34 cellular contexts compared by ENCODE assay signal in genomic region chr17:74584307-74584706, GRCh38. TPM values are rescaled to one million over a fixed set of nuclear protein-coding genes. Genes with fewer than 3 reads are reported as not detected.
"Had no signal": no experiment of that assay in that cellular context is flagged by ENCODE, and none has a peak within 500 bp of the region (broad histone marks: within the 10 kb centered on the region; RNA-seq: fewer than 3 reads in every experiment).

No MANE protein-coding gene starts in this region.

- H3K4me3 Mint-ChIP-seq: dendritic cell treated with granulocyte-macrophage colony-stimulating factor and Interleukin-4, amounts not matched to agents 40 ng/mL and 50 ng/mL, for 4 days; endodermal cell; immature natural killer cell; natural killer cell; stimulated activated naive CD8-positive, alpha-beta T cell treated with anti-CD3 and anti-CD28 coated beads, Interleukin-15, amount 100 ng/mL, for 72 hours had no signal

- DNase-seq: effector CD8-positive, alpha-beta T cell; endodermal cell; esophagus squamous epithelium; foreskin melanocyte; glutamatergic neuron; heart right ventricle; hypothalamus; immature natural killer cell; islet precursor cell; kidney glomerular epithelial cell; left ventricle myocardium superior; lower lobe of right lung; natural killer cell; pancreas; stimulated activated CD4-positive, alpha-beta T cell treated with anti-CD3 and anti-CD28 coated beads, Interleukin-12 subunit alpha, Interleukin-12 subunit beta, amount 100 ng/mL, for 4 hours; stimulated activated CD4-positive, alpha-beta T cell treated with anti-CD3 and anti-CD28 coated beads, Interleukin-1b, Interleukin-23, amount 100 ng/mL, for 48 hours; stimulated activated CD4-positive, alpha-beta T cell treated with anti-CD3 and anti-CD28 coated beads, Interleukin-4, amount 100 ng/mL, for 1 hour; stimulated activated CD8-positive, alpha-beta memory T cell treated with anti-CD3 and anti-CD28 coated beads, Interleukin-4, amount 100 ng/mL, for 48 hours; stimulated activated naive CD4-positive, alpha-beta T cell; stimulated activated naive CD8-positive, alpha-beta T cell treated with anti-CD3 and anti-CD28 coated beads, Interleukin-15, amount 100 ng/mL, for 72 hours; transverse colon had no signal

- H3K27me3 ChIP-seq: right atrium auricular region, transverse colon, vagina had no signal

- H3K27me3 Mint-ChIP-seq: stimulated activated naive CD8-positive, alpha-beta T cell treated with anti-CD3 and anti-CD28 coated beads, Interleukin-15, amount 100 ng/mL, for 72 hours had no signal

- H3K27ac ChIP-seq: esophagus squamous epithelium, heart right ventricle, lower lobe of right lung, neutrophil, pancreas, right atrium auricular region, suprapubic skin, transverse colon, vagina had no signal

- H3K36me3 Mint-ChIP-seq: immature natural killer cell, natural killer cell had no signal

- H3K4me3 ChIP-seq: esophagus squamous epithelium, heart right ventricle, lower lobe of right lung, pancreas, right atrium auricular region, suprapubic skin, transverse colon, vagina had no signal

- H3K9me3 ChIP-seq: lower lobe of right lung, neutrophil, pancreas, right atrium auricular region, transverse colon, vagina had no signal

- H3K4me1 Mint-ChIP-seq: endodermal cell had no signal

- H3K36me3 ChIP-seq: esophagus squamous epithelium, heart right ventricle, lower lobe of right lung, neutrophil, pancreas, right atrium auricular region, suprapubic skin, transverse colon, vagina had no signal

- ATAC-seq: heart right ventricle; left ventricle myocardium superior; lower lobe of right lung; natural killer cell; pancreas; sciatic nerve; stimulated activated naive CD8-positive, alpha-beta T cell treated with anti-CD3 and anti-CD28 coated beads, Interleukin-15, amount 100 ng/mL, for 72 hours had no signal

- H3K4me1 ChIP-seq: heart right ventricle, lower lobe of right lung, pancreas, right atrium auricular region, transverse colon, vagina had no signal

- H3K9me3 Mint-ChIP-seq: dendritic cell treated with granulocyte-macrophage colony-stimulating factor and Interleukin-4, amounts not matched to agents 40 ng/mL and 50 ng/mL, for 4 days; endodermal cell; natural killer cell had no signal

- H3K27ac Mint-ChIP-seq: dendritic cell treated with granulocyte-macrophage colony-stimulating factor and Interleukin-4, amounts not matched to agents 40 ng/mL and 50 ng/mL, for 4 days; endodermal cell; immature natural killer cell; natural killer cell; progenitor cell of endocrine pancreas; stimulated activated naive CD8-positive, alpha-beta T cell treated with anti-CD3 and anti-CD28 coated beads, Interleukin-15, amount 100 ng/mL, for 72 hours had no signal

RNA-seq across cellular contexts. Expression of gene CD300LD, which starts 7.8 kb away (rescaled TPM):
- total RNA-seq: cerebellum, endodermal cell, epithelial cell of proximal tubule, esophagus squamous epithelium, heart right ventricle, left ventricle myocardium superior, lower lobe of right lung, mesenteric fat pad, natural killer cell, pancreas, progenitor cell of endocrine pancreas, right atrium auricular region, sciatic nerve, suprapubic skin, transverse colon, ureter, vagina had no signal
- polyA plus RNA-seq: heart right ventricle, immature natural killer cell, neural cell, pancreas had no signal

RNA-seq across cellular contexts. Expression of gene CD300H, which starts 17.0 kb away (rescaled TPM):
- total RNA-seq: cerebellum, endodermal cell, epithelial cell of proximal tubule, esophagus squamous epithelium, left ventricle myocardium superior, mesenteric fat pad, omental fat pad, pancreas, progenitor cell of endocrine pancreas, right atrium auricular region, sciatic nerve, suprapubic skin, transverse colon, ureter, vagina had no signal
- polyA plus RNA-seq: heart right ventricle, neural cell, pancreas had no signal

RNA-seq across cellular contexts. Expression of gene CD300C, which starts 38.4 kb away (rescaled TPM):
- total RNA-seq: cerebellum, endodermal cell, progenitor cell of endocrine pancreas, vagina had no signal
- polyA plus RNA-seq: neural cell had no signal

RNA-seq across cellular contexts. Expression of gene CD300E, which starts 39.2 kb away (rescaled TPM):
- total RNA-seq: cerebellum, epithelial cell of proximal tubule, progenitor cell of endocrine pancreas had no signal
- polyA plus RNA-seq: neural cell had no signal

RNA-seq across cellular contexts. Expression of gene CD300LB, which starts 53.0 kb away (rescaled TPM):
- total RNA-seq: cerebellum, endodermal cell, epithelial cell of proximal tubule, progenitor cell of endocrine pancreas, suprapubic skin had no signal
- polyA plus RNA-seq: neural cell had no signal
